8 cellular contexts compared by ENCODE assay signal in the genomic region with DNA sequence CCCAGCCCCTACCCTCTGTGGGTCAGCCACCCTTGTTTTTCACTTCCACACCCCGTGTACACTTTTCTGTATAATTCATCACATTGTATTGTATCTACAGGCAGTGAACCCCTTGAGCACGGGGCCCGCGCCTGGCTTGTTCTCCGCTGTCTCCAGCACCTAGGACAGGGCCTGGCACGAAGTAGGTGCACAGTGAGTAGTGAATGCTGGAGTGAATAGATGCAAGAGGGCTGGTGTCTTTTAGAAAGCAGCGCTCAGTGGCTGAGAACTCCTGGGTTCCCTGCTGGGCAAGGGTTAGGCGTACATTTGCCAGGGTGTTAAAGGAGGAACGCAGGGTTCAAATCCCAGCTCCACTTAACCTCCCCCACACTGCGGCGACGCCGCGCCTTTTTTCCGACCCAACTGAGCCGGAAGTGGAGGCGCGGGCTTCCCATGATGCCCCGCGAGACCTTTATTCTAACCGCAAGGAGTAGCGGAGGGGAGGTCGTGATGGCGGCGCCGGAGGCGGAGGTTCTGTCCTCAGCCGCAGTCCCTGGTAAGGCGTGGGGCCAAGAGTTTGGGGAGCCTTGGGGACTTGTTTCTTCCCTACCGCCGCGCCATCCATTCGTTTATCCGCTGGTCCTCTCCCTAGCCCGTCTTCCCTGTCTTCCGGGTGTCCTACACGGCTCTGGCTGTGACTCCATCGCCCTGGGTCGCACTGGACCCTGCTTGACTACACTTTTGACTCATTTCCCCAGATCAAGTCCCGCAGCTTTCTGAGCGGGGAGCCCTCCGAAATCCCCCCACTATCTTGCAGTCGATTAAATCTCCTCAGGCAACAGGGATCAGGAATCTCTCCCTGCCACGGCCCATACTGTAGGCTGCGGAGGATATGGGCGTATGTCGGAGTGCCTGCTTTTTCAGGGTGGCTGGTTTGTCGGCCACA. TPM values are rescaled to one million over a fixed set of nuclear protein-coding genes. Genes with fewer than 3 reads are reported as not detected.
DNase-seq lines count a peak whose midpoint lies in the region; ATAC-seq and TF ChIP-seq lines count a peak whose summit lies in the region.

A gene with protein sequence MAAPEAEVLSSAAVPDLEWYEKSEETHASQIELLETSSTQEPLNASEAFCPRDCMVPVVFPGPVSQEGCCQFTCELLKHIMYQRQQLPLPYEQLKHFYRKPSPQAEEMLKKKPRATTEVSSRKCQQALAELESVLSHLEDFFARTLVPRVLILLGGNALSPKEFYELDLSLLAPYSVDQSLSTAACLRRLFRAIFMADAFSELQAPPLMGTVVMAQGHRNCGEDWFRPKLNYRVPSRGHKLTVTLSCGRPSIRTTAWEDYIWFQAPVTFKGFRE (plus strand): TSS at position 454 of the 925 bp plus-strand sequence. CDS start 36 bp downstream, at position 490.

- peak; percentile 96 for TF ChIP-seq POLR2A in GM19099 (IDR thresholded peaks at IDR 0.05; ENCODE audit: extremely low read depth, insufficient read length, low read depth)

- no peaks in the 10 kb centered on the region for H3K36me3 ChIP-seq in kidney epithelial cell (ENCODE audit: control insufficient read depth, insufficient read depth, low read length)

- peak; percentile 88 for ATAC-seq in HG03432 (IDR thresholded peaks at IDR 0.05; ENCODE audit: unreplicated experiment)

- DNase-seq in AG10803 (ENCODE audit: low read depth) (peak; percentile 64), NCI-H510A (lab: John Stamatoyannopoulos, UW) (peak; percentile 93), cerebellar cortex (ENCODE audit: low spot score) (peak; percentile 84), kidney epithelial cell (ENCODE audit: low read depth) (no peak)
- DNase-seq in activated CD4-positive, alpha-beta T cell treated with anti-CD3 and anti-CD28 coated beads for 1 hour: peak; percentile 82
- DNase-seq in stimulated activated CD4-positive, alpha-beta T cell treated with anti-CD3 and anti-CD28 coated beads, Interleukin-15, amount 100 ng/mL, for 24 hours: peak; percentile 92

- H3K27me3 ChIP-seq in kidney epithelial cell (ENCODE audit: control insufficient read depth, insufficient read depth, low read length): no peaks in the 10 kb centered on the region

- H3K4me3 ChIP-seq in AG10803 (ENCODE audit: low read length) (peak within 1 kb of the TSS; percentile 98), kidney epithelial cell (ENCODE audit: low read depth, low read length) (peak within 1 kb of the TSS; percentile 69)

- no peak for TF ChIP-seq CTCF in AG10803 (conservative IDR thresholded peaks at IDR 0.05; ENCODE audit: low read length)
- no peak for TF ChIP-seq CTCF in kidney epithelial cell (IDR thresholded peaks at IDR 0.05; ENCODE audit: insufficient read depth, low read length, poor library complexity, severe bottlenecking)

RNA-seq across cellular contexts. Expression of the gene that starts here (rescaled TPM):
- 39.4 and 68.0 TPM in 2 replicates for total RNA-seq in kidney epithelial cell
